1 cellular context compared by ENCODE assay signal in the genomic region with DNA sequence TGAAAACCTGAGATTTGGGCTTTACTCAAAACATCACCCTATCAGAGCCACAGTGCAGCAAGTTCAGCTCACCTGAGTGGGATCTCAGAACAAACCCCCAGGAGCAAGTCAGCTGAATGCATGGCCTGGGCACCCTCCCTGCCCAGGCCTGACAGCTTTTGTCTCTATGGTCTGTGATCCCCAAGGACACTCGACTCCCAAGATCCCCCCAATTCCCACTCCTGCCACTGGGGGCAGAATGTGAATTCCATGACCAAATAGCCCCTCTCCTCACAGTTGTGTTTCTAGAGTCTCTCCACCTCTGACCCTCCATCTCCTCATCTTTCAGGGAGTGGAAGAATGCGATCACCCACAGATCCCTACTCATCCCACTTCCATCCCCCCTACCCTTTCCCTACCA.
TF ChIP-seq lines count a peak whose summit lies in the region.

No MANE protein-coding gene starts in this region.

TF ChIP-seq in H1, 55 proteins besides CTCF, POLR2A, EP300 and RAD21 (continued from another document):
- TF ChIP-seq POLR2AphosphoS5 (IDR thresholded peaks at IDR 0.05; ENCODE audit: low read depth, low read length) (no peak), TAF1 (IDR thresholded peaks at IDR 0.05; ENCODE audit: low read depth, low read length) (no peak), CBX5 (IDR thresholded peaks at IDR 0.05; ENCODE audit: low read depth, low read length) (no peak), KDM1A (IDR thresholded peaks at IDR 0.05; ENCODE audit: borderline replicate concordance, low read length) (no peak)
